In genomic region chr7:70015353-70015752, GRCh38 we compare ENCODE assay signal across 26 cellular contexts.
"Had no signal": no experiment of that assay in that cellular context is flagged by ENCODE, and none has a peak within 500 bp of the region (broad histone marks: within the 10 kb centered on the region; RNA-seq: fewer than 3 reads in every experiment).

No MANE protein-coding gene starts in this region.

- H3K4me1 ChIP-seq: left lung, parathyroid adenoma, right lobe of liver, upper lobe of left lung, uterus had no signal

- H3K36me3 ChIP-seq: esophagus squamous epithelium, heart right ventricle, left lung, neutrophil, right lobe of liver, thoracic aorta, tibial nerve, upper lobe of left lung, uterus had no signal

- H3K9me3 ChIP-seq: esophagus squamous epithelium, heart right ventricle, left lung, mucosa of descending colon, neutrophil, right lobe of liver, thoracic aorta, tibial nerve, upper lobe of left lung, uterus had no signal

- DNase-seq: effector memory CD8-positive, alpha-beta T cell; erythroblast; esophagus squamous epithelium; foreskin melanocyte; glutamatergic neuron; heart right ventricle; hippocampal formation; left cardiac atrium; left lung; mesenchymal stem cell; mucosa of descending colon; naive B cell; right lobe of liver; stimulated activated CD4-positive, alpha-beta T cell treated with anti-CD3 and anti-CD28 coated beads, Interleukin-2, amount 100 ng/mL, for 24 hours; stimulated activated CD4-positive, alpha-beta T cell treated with anti-CD3 and anti-CD28 coated beads, Interleukin-4, amount 100 ng/mL, for 24 hours; upper lobe of left lung; uterus had no signal

- H3K27me3 ChIP-seq: esophagus squamous epithelium, heart right ventricle, left lung, neutrophil, right lobe of liver, tibial nerve, upper lobe of left lung, uterus had no signal

- FAIRE-seq: endometrium, islet of Langerhans had no signal

- H2AFZ ChIP-seq: parathyroid adenoma had no signal

- H3K4me3 ChIP-seq: coronary artery, esophagus squamous epithelium, heart right ventricle, left lung, mucosa of descending colon, right lobe of liver, thoracic aorta, tibial nerve, upper lobe of left lung, uterus had no signal

- ATAC-seq: effector memory CD8-positive, alpha-beta T cell; heart right ventricle; left lung; mucosa of descending colon; natural killer cell treated with Interleukin-12 subunit alpha and Interleukin-12 subunit beta and Interleukin-15 and Interleukin-18, amount 100 ng/mL, for 72 hours; right lobe of liver; stimulated activated memory B cell treated with anti-CD40 and anti-IgM and Interleukin-4, amounts not matched to agents 10 μg/mL and 1 μg/mL and 100 μg/mL, for 72 hours had no signal

- H3K27ac ChIP-seq: coronary artery, heart right ventricle, left lung, neutrophil, parathyroid adenoma, right lobe of liver, thoracic aorta, tibial nerve, upper lobe of left lung had no signal

- H3K9ac ChIP-seq: parathyroid adenoma had no signal

- H3K79me2 ChIP-seq: parathyroid adenoma had no signal
